8 cellular contexts compared by ENCODE assay signal in the genomic region with DNA sequence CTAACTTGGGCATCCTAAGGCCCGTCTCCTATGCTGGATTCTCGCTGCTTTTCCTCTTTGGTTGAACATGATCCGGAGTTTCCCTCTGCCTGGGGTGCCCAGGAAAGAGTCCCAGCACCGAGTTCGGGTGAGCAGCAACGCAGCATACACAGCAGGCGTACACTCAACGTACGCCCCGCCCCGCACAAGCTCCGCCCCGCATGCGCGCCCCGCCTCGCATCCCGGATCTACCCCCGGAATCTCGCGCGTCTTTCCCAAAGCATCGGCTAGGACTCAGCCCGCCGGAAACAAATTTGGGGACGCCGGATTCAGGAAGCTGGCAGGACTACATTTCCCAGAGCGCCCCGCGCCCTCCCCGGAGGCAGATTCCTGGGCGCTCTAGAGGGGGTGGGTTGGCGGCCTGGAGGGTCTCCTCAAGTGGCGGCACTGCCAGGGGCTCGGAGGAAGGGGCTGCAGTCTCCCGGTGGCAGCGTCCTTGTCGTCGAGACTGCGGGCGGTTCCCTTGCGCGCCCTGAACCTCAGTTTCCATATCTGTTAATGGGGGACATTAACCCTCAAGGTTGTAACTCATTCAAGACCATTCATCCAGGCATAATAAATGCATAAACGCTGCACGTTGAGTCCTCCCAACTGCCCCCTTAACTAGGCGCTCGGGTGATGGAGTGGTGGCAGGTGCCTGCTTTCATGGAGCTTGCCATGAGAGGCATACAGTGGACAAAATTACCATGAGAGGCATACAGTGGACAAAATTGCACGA. TPM values are rescaled to one million over a fixed set of nuclear protein-coding genes. Genes with fewer than 3 reads are reported as not detected.
DNase-seq lines count a peak whose midpoint lies in the region; ATAC-seq and TF ChIP-seq lines count a peak whose summit lies in the region.

No MANE protein-coding gene starts in this region.

- peak overlapping the region; percentile 82 for H3K4me2 ChIP-seq in HCT116 (ENCODE audit: low read length)

- TF ChIP-seq CTCF in HCT116 (IDR thresholded peaks at IDR 0.05 in 2 of 3, conservative IDR thresholded peaks at IDR 0.05 in 1 of 3; ENCODE audit: borderline replicate concordance in 1 of 3, insufficient read depth in 1 of 3, low read depth in 2 of 3, low read length in 2 of 3) (no peak), glutamatergic neuron (IDR thresholded peaks at IDR 0.05; ENCODE audit: partially characterized antibody, unreplicated experiment) (no peak), omental fat pad (IDR thresholded peaks at IDR 0.05) (no peak)

- peak overlapping the region; percentile 92 to 93 for H3K4me3 ChIP-seq in HCT116 (replicated peaks in 1 of 2; ENCODE audit: low read depth in 1 of 2, low read length in 2 of 2)

- H3K4me3 Mint-ChIP-seq in activated naive CD8-positive, alpha-beta T cell, result peak overlapping the region; percentile 93
- H3K4me3 Mint-ChIP-seq in glutamatergic neuron (ENCODE audit: unreplicated experiment), result peak overlapping the region; percentile 89

- peaks cover 21% of the 10 kb centered on the region; the same call in 1 of the 2 replicates for H3K79me2 ChIP-seq in HCT116 (ENCODE audit: insufficient read depth, low read length)

- H3K27ac ChIP-seq in HCT116 (ENCODE audit: low read depth, low read length) (peak overlapping the region; percentile 56), temporal lobe (ENCODE audit: low read depth, low read length) (peak overlapping the region; percentile 92)

- H3K4me1 ChIP-seq in HCT116 (ENCODE audit: control insufficient read depth in 1 of 2, insufficient read depth in 2 of 2, low read length in 2 of 2), result peaks cover 12 to 23% of the 10 kb centered on the region in 2 experiments

- no peaks in the 10 kb centered on the region for H3K9me2 ChIP-seq in HCT116 (ENCODE audit: insufficient read depth)

- peak; percentile 90 for TF ChIP-seq POLR2A in HCT116 (IDR thresholded peaks at IDR 0.05; ENCODE audit: borderline replicate concordance, extremely low read depth, insufficient read depth, insufficient read length)

- peaks cover 25% of the 10 kb centered on the region for H3K4me1 Mint-ChIP-seq in activated naive CD8-positive, alpha-beta T cell (ENCODE audit: low read depth)
- H3K4me1 Mint-ChIP-seq in glutamatergic neuron (ENCODE audit: low read depth, unreplicated experiment), result peaks cover 7% of the 10 kb centered on the region

- H4K20me1 ChIP-seq in HCT116 (ENCODE audit: insufficient read depth), result no peaks in the 10 kb centered on the region

- peaks cover 0 to 5% of the 10 kb centered on the region in 2 experiments; a peak in 2 of 4 replicates for H3K36me3 ChIP-seq in HCT116 (ENCODE audit: control insufficient read depth in 1 of 2, insufficient read depth in 2 of 2, low read length in 2 of 2)

- POLR2A ChIA-PET in HCT116 (lab: Charles Lee), result interaction anchor here (0.5 to 1.1 kb wide), 5 partner anchors 22 to 153 kb away, joined by 3 to 8 read pairs (median 3); a partner anchor contains a TSS

- RAD21 ChIA-PET in HCT116 (lab: Charles Lee; ENCODE audit: low non-redundant PET in 1 of 2, low total read pairs in 2 of 2, uncharacterized antibody in 2 of 2, unreplicated experiment in 2 of 2), result interaction anchor here in 1 of 2 experiments (0.7 kb wide), 1 partner anchor 34 kb away, joined by 3 read pairs; a partner anchor contains a TSS

- H3K9me3 ChIP-seq in HCT116 (ENCODE audit: control insufficient read depth in 1 of 2, insufficient read depth in 1 of 2, low read depth in 1 of 2, low read length in 2 of 2), result no peaks in the 10 kb centered on the region

- peak overlapping the region; percentile 85 for H3K27ac Mint-ChIP-seq in activated naive CD8-positive, alpha-beta T cell
- peak overlapping the region; percentile 57 for H3K27ac Mint-ChIP-seq in glutamatergic neuron (ENCODE audit: unreplicated experiment)

- BruUV-seq in HCT116 (replicated peaks; lab: Mats Ljungman, UMichigan), result no TSS peak

- intact Hi-C loops in HCT116 (cut with micrococcal nuclease), result loop anchor here (1.0 to 5.0 kb wide), 2 partner anchors 79 to 179 kb away; a partner anchor contains a TSS

- no peaks in the 10 kb centered on the region for H3K9me3 Mint-ChIP-seq in activated naive CD8-positive, alpha-beta T cell (ENCODE audit: low read depth)
- peaks cover 5% of the 10 kb centered on the region for H3K9me3 Mint-ChIP-seq in glutamatergic neuron (ENCODE audit: unreplicated experiment)

- DNase-seq in GDM1 (lab: John Stamatoyannopoulos, UW), result peak; percentile 58
- DNase-seq in HCT116 (ENCODE audit: low read depth, low spot score), result peak; percentile 90
- DNase-seq in MV-4-11 (lab: John Stamatoyannopoulos, UW), result peak; percentile 95
- peak; percentile 98 for DNase-seq in glutamatergic neuron
- peak; percentile 94 for DNase-seq in omental fat pad (ENCODE audit: low spot score)

- peak; percentile 90 for ATAC-seq in HCT116
- ATAC-seq in SK-N-SH treated with all-trans-retinoic acid at 6 μM for 48 hours, result peak; percentile 91
- peak; percentile 93 for ATAC-seq in omental fat pad (ENCODE audit: low FRiP score)

- TF ChIP-seq RAD21 in HCT116 (IDR thresholded peaks at IDR 0.05; ENCODE audit: low read depth), result no peak

- peak overlapping the region; percentile 66 for H3K9ac ChIP-seq in HCT116 (ENCODE audit: low read length)

- no peaks in the 10 kb centered on the region for H3K27me3 Mint-ChIP-seq in activated naive CD8-positive, alpha-beta T cell
- no peaks in the 10 kb centered on the region for H3K27me3 Mint-ChIP-seq in glutamatergic neuron (ENCODE audit: unreplicated experiment)

- H3K27me3 ChIP-seq in HCT116 (ENCODE audit: insufficient read depth, low read length), result no peaks in the 10 kb centered on the region

- CTCF ChIA-PET in HCT116 (lab: Charles Lee), result interaction anchor here (1.3 kb wide), 1 partner anchor 145 kb away, joined by 4 read pairs; a partner anchor contains a TSS

- peak overlapping the region; percentile 38 for H2AFZ ChIP-seq in HCT116 (ENCODE audit: low read depth, low read length, poor library complexity, severe bottlenecking)

- H3K36me3 Mint-ChIP-seq in activated naive CD8-positive, alpha-beta T cell, result no peaks in the 10 kb centered on the region
- no peaks in the 10 kb centered on the region for H3K36me3 Mint-ChIP-seq in glutamatergic neuron (ENCODE audit: unreplicated experiment)

TF ChIP-seq in HCT116, 20 proteins besides CTCF, POLR2A, EP300 and RAD21 (continues in another document):
- TF ChIP-seq EZH2phosphoT487 (IDR thresholded peaks at IDR 0.05; ENCODE audit: borderline replicate concordance) (no peak), ELF1 (IDR thresholded peaks at IDR 0.05; ENCODE audit: borderline replicate concordance, low read depth) (peak; percentile 94; the same call in 1 of the 2 replicates)

TF ChIP-seq in SK-N-SH treated with all-trans-retinoic acid at 6 μM for 48 hours, 23 proteins besides CTCF, POLR2A, EP300 and RAD21 (continues in another document):
- TF ChIP-seq TOX (CRISPR knock-in tag; IDR thresholded peaks at IDR 0.05; ENCODE audit: borderline replicate concordance) (no peak), ESRRG (CRISPR knock-in tag; IDR thresholded peaks at IDR 0.05) (no peak), ZC3H10 (CRISPR knock-in tag; IDR thresholded peaks at IDR 0.05) (no peak), OSR1 (CRISPR knock-in tag; IDR thresholded peaks at IDR 0.05) (no peak), TCF4 (CRISPR knock-in tag; IDR thresholded peaks at IDR 0.05; ENCODE audit: borderline replicate concordance) (no peak), ZNF70 (CRISPR knock-in tag; IDR thresholded peaks at IDR 0.05) (no peak), PPARA (CRISPR knock-in tag; IDR thresholded peaks at IDR 0.05; ENCODE audit: borderline replicate concordance) (no peak), GLIS3 (CRISPR knock-in tag; IDR thresholded peaks at IDR 0.05) (no peak), SNAI2 (CRISPR knock-in tag; IDR thresholded peaks at IDR 0.05) (no peak), ISL1 (CRISPR knock-in tag; IDR thresholded peaks at IDR 0.05) (no peak)
- TF ChIP-seq, protein P1, sequence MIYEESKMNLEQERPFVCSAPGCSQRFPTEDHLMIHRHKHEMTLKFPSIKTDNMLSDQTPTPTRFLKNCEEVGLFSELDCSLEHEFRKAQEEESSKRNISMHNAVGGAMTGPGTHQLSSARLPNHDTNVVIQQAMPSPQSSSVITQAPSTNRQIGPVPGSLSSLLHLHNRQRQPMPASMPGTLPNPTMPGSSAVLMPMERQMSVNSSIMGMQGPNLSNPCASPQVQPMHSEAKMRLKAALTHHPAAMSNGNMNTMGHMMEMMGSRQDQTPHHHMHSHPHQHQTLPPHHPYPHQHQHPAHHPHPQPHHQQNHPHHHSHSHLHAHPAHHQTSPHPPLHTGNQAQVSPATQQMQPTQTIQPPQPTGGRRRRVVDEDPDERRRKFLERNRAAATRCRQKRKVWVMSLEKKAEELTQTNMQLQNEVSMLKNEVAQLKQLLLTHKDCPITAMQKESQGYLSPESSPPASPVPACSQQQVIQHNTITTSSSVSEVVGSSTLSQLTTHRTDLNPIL (CRISPR knock-in tag; IDR thresholded peaks at IDR 0.05; ENCODE audit: low read depth), result no peak

RNA-seq across cellular contexts. Expression of a gene that starts 1.8 kb away (rescaled TPM):
- total RNA-seq in HCT116 (2021; ENCODE audit: unreplicated experiment) (20.1 TPM), glutamatergic neuron (ENCODE audit: unreplicated experiment) (19.8 TPM), omental fat pad (10 to 100 TPM in 2 of 4 donors, 1 to 10 TPM in 2; 8.9 to 18.6 (median 10.9) TPM), temporal lobe (8.1 TPM)
- 6.2 and 8.5 TPM in 2 replicates for polyA plus RNA-seq in HCT116 (2012)

RNA-seq across cellular contexts. Expression of a gene that starts 19.4 kb away (rescaled TPM):
- total RNA-seq in HCT116 (2021; ENCODE audit: unreplicated experiment) (not detected), glutamatergic neuron (ENCODE audit: unreplicated experiment) (0.96 TPM), omental fat pad (not detected), temporal lobe (not detected)
- 0.10 TPM in 1 of 2 replicates, not detected in the other for polyA plus RNA-seq in HCT116 (2012)

RNA-seq across cellular contexts. Expression of a gene that starts 26.4 kb away (rescaled TPM):
- total RNA-seq in HCT116 (2021; ENCODE audit: unreplicated experiment), result 3.3 TPM
- 3.8 and 5.2 TPM in 2 replicates for polyA plus RNA-seq in HCT116 (2012)
- total RNA-seq in glutamatergic neuron (ENCODE audit: unreplicated experiment), result not detected
- total RNA-seq in omental fat pad, result not detected
- total RNA-seq in temporal lobe, result not detected

RNA-seq across cellular contexts. Expression of a gene that starts 33.7 kb away (rescaled TPM):
- 20.1 TPM for total RNA-seq in HCT116 (2021; ENCODE audit: unreplicated experiment)
- polyA plus RNA-seq in HCT116 (2012), result 18.6 and 19.6 TPM in 2 replicates
- total RNA-seq in glutamatergic neuron (ENCODE audit: unreplicated experiment), result 113 TPM
- total RNA-seq in omental fat pad, result 1 to 10 TPM; 5.5 to 9.3 (median 8.0) TPM
- 25.6 TPM for total RNA-seq in temporal lobe

RNA-seq across cellular contexts. Expression of a gene that starts 34.4 kb away (rescaled TPM):
- total RNA-seq in HCT116 (2021; ENCODE audit: unreplicated experiment) (1.0 TPM), glutamatergic neuron (ENCODE audit: unreplicated experiment) (0.59 TPM), omental fat pad (1 to 10 TPM in 2 of 4 donors, under 1 TPM in 2; 0.31 to 1.1 (median 0.87) TPM), temporal lobe (0.49 TPM)
- polyA plus RNA-seq in HCT116 (2012), result 0.39 and 0.72 TPM in 2 replicates

Comparison
In these comparisons a context has a peak if more than half of its experiments do, and no peak if none do; other contexts are left out.
1. Peak in every context shown above with its lines: DNase-seq, ATAC-seq, H3K4me3 ChIP-seq and H3K27ac ChIP-seq.